ENCODE assay signal across 1 cellular context in genomic region chr3:32705232-32705631, GRCh38.
A peak's percentile ranks its signal among the peaks of the same experiment; 100 is the strongest.
TF ChIP-seq lines count a peak whose summit lies in the region.

No MANE protein-coding gene starts in this region.

TF ChIP-seq in K562, 482 proteins besides CTCF, POLR2A, EP300 and RAD21 (continued from another document):
- TF ChIP-seq, protein P1, sequence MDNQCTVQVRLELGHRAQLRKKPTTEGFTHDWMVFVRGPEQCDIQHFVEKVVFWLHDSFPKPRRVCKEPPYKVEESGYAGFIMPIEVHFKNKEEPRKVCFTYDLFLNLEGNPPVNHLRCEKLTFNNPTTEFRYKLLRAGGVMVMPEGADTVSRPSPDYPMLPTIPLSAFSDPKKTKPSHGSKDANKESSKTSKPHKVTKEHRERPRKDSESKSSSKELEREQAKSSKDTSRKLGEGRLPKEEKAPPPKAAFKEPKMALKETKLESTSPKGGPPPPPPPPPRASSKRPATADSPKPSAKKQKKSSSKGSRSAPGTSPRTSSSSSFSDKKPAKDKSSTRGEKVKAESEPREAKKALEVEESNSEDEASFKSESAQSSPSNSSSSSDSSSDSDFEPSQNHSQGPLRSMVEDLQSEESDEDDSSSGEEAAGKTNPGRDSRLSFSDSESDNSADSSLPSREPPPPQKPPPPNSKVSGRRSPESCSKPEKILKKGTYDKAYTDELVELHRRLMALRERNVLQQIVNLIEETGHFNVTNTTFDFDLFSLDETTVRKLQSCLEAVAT (IDR thresholded peaks at IDR 0.05) = no peak
- TF ChIP-seq, protein P2, sequence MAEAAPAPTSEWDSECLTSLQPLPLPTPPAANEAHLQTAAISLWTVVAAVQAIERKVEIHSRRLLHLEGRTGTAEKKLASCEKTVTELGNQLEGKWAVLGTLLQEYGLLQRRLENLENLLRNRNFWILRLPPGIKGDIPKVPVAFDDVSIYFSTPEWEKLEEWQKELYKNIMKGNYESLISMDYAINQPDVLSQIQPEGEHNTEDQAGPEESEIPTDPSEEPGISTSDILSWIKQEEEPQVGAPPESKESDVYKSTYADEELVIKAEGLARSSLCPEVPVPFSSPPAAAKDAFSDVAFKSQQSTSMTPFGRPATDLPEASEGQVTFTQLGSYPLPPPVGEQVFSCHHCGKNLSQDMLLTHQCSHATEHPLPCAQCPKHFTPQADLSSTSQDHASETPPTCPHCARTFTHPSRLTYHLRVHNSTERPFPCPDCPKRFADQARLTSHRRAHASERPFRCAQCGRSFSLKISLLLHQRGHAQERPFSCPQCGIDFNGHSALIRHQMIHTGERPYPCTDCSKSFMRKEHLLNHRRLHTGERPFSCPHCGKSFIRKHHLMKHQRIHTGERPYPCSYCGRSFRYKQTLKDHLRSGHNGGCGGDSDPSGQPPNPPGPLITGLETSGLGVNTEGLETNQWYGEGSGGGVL (CRISPR knock-in tag; IDR thresholded peaks at IDR 0.05) = no peak
- no peak for TF ChIP-seq PBX2 (CRISPR knock-in tag; IDR thresholded peaks at IDR 0.05; ENCODE audit: low read depth)
- TF ChIP-seq PBX2 (tag; conservative IDR thresholded peaks at IDR 0.05; ENCODE audit: low read depth) = peak; percentile 32; the same call in 1 of the 2 replicates
- no peak for TF ChIP-seq CREM (IDR thresholded peaks at IDR 0.05; ENCODE audit: low read depth)
- no peak for TF ChIP-seq ZNF224 (CRISPR knock-in tag; IDR thresholded peaks at IDR 0.05)
- TF ChIP-seq, protein P3, sequence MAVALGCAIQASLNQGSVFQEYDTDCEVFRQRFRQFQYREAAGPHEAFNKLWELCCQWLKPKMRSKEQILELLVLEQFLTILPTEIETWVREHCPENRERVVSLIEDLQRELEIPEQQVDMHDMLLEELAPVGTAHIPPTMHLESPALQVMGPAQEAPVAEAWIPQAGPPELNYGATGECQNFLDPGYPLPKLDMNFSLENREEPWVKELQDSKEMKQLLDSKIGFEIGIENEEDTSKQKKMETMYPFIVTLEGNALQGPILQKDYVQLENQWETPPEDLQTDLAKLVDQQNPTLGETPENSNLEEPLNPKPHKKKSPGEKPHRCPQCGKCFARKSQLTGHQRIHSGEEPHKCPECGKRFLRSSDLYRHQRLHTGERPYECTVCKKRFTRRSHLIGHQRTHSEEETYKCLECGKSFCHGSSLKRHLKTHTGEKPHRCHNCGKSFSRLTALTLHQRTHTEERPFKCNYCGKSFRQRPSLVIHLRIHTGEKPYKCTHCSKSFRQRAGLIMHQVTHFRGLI (CRISPR knock-in tag; IDR thresholded peaks at IDR 0.05) = no peak
- no peak for TF ChIP-seq ZNF699 (CRISPR knock-in tag; IDR thresholded peaks at IDR 0.05; ENCODE audit: insufficient replicate concordance)
- TF ChIP-seq SMAD3 (CRISPR knock-in tag; conservative IDR thresholded peaks at IDR 0.05) = no peak
- no peak for TF ChIP-seq TAF9B (IDR thresholded peaks at IDR 0.05; ENCODE audit: partially characterized antibody)
- TF ChIP-seq, protein P4, sequence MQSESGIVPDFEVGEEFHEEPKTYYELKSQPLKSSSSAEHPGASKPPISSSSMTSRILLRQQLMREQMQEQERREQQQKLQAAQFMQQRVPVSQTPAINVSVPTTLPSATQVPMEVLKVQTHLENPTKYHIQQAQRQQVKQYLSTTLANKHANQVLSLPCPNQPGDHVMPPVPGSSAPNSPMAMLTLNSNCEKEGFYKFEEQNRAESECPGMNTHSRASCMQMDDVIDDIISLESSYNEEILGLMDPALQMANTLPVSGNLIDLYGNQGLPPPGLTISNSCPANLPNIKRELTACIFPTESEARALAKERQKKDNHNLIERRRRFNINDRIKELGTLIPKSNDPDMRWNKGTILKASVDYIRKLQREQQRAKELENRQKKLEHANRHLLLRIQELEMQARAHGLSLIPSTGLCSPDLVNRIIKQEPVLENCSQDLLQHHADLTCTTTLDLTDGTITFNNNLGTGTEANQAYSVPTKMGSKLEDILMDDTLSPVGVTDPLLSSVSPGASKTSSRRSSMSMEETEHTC (IDR thresholded peaks at IDR 0.05) = no peak
- TF ChIP-seq HDGF (IDR thresholded peaks at IDR 0.05) = no peak
- no peak for TF ChIP-seq RBBP5 (IDR thresholded peaks at IDR 0.05; ENCODE audit: borderline replicate concordance, insufficient read depth, low read length, poor library complexity, severe bottlenecking)
- no peak for TF ChIP-seq BRCA1 (IDR thresholded peaks at IDR 0.05)
- no peak for TF ChIP-seq BRCA1 (CRISPR knock-in tag; IDR thresholded peaks at IDR 0.05)
- no peak for TF ChIP-seq FOXM1 (IDR thresholded peaks at IDR 0.05; ENCODE audit: low read depth)
- no peak for TF ChIP-seq FOXM1 (CRISPR knock-in tag; IDR thresholded peaks at IDR 0.05; ENCODE audit: low read depth)
- peak; percentile 55; the same call in 1 of the 2 replicates for TF ChIP-seq GATAD2A (IDR thresholded peaks at IDR 0.05)
- no peak for TF ChIP-seq ZBTB7A (IDR thresholded peaks at IDR 0.05; ENCODE audit: borderline replicate concordance, control insufficient read depth, low read depth, low read length)
- no peak for TF ChIP-seq NBN (IDR thresholded peaks at IDR 0.05; ENCODE audit: low read depth)
- no peak for TF ChIP-seq SLC30A9 (CRISPR knock-in tag; IDR thresholded peaks at IDR 0.05)
- TF ChIP-seq YY1 (IDR thresholded peaks at IDR 0.05; ENCODE audit: borderline replicate concordance in 1 of 3, control insufficient read depth in 1 of 3, extremely low read depth in 1 of 3, insufficient read depth in 3 of 3, insufficient read length in 1 of 3, insufficient replicate concordance in 2 of 3, low read depth in 1 of 3, low read length in 2 of 3) = no peak
- TF ChIP-seq ZNF143 (CRISPR knock-in tag; IDR thresholded peaks at IDR 0.05) = no peak
- no peak for TF ChIP-seq TEAD2 (tag; IDR thresholded peaks at IDR 0.05)
- TF ChIP-seq ZNF668 (CRISPR knock-in tag; IDR thresholded peaks at IDR 0.05) = no peak
- TF ChIP-seq MEIS2 (IDR thresholded peaks at IDR 0.05; ENCODE audit: partially characterized antibody) = peak; percentile 14
- TF ChIP-seq, protein P5, sequence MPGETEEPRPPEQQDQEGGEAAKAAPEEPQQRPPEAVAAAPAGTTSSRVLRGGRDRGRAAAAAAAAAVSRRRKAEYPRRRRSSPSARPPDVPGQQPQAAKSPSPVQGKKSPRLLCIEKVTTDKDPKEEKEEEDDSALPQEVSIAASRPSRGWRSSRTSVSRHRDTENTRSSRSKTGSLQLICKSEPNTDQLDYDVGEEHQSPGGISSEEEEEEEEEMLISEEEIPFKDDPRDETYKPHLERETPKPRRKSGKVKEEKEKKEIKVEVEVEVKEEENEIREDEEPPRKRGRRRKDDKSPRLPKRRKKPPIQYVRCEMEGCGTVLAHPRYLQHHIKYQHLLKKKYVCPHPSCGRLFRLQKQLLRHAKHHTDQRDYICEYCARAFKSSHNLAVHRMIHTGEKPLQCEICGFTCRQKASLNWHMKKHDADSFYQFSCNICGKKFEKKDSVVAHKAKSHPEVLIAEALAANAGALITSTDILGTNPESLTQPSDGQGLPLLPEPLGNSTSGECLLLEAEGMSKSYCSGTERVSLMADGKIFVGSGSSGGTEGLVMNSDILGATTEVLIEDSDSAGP (CRISPR knock-in tag; IDR thresholded peaks at IDR 0.05) = no peak
- TF ChIP-seq CREBBP (IDR thresholded peaks at IDR 0.05; ENCODE audit: low read depth, low read length) = no peak
- TF ChIP-seq MED1 (CRISPR knock-in tag; IDR thresholded peaks at IDR 0.05; ENCODE audit: borderline replicate concordance) = no peak
- no peak for TF ChIP-seq ZNF696 (CRISPR knock-in tag; conservative IDR thresholded peaks at IDR 0.05)
- TF ChIP-seq, protein P6, sequence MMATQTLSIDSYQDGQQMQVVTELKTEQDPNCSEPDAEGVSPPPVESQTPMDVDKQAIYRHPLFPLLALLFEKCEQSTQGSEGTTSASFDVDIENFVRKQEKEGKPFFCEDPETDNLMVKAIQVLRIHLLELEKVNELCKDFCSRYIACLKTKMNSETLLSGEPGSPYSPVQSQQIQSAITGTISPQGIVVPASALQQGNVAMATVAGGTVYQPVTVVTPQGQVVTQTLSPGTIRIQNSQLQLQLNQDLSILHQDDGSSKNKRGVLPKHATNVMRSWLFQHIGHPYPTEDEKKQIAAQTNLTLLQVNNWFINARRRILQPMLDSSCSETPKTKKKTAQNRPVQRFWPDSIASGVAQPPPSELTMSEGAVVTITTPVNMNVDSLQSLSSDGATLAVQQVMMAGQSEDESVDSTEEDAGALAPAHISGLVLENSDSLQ (IDR thresholded peaks at IDR 0.05) = peak; percentile 24; the same call in 1 of the 2 replicates
- TF ChIP-seq, protein P7, sequence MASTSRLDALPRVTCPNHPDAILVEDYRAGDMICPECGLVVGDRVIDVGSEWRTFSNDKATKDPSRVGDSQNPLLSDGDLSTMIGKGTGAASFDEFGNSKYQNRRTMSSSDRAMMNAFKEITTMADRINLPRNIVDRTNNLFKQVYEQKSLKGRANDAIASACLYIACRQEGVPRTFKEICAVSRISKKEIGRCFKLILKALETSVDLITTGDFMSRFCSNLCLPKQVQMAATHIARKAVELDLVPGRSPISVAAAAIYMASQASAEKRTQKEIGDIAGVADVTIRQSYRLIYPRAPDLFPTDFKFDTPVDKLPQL (IDR thresholded peaks at IDR 0.05; ENCODE audit: extremely low read depth, insufficient read length) = no peak
- TF ChIP-seq ARID1B (IDR thresholded peaks at IDR 0.05) = 0 out of 2 replicates have a peak, but pooled peaks have one; percentile 15
- TF ChIP-seq ILF3 (IDR thresholded peaks at IDR 0.05; ENCODE audit: borderline replicate concordance) = no peak
- 0 out of 2 replicates have a peak, but pooled peaks have one; percentile 13 for TF ChIP-seq ZNF589 (CRISPR knock-in tag; IDR thresholded peaks at IDR 0.05; ENCODE audit: low read depth)
- TF ChIP-seq PTBP1 (IDR thresholded peaks at IDR 0.05; ENCODE audit: low read depth, low read length) = no peak
- TF ChIP-seq ZNF121 (CRISPR knock-in tag; conservative IDR thresholded peaks at IDR 0.05) = no peak
- TF ChIP-seq ZEB2 (IDR thresholded peaks at IDR 0.05) = no peak
- no peak for TF ChIP-seq ZNF445 (CRISPR knock-in tag; IDR thresholded peaks at IDR 0.05; ENCODE audit: low read depth)
- no peak for TF ChIP-seq HMG20A (CRISPR knock-in tag; conservative IDR thresholded peaks at IDR 0.05)
- 0 out of 2 replicates have a peak, but pooled peaks have one; percentile 9 for TF ChIP-seq CXXC5 (CRISPR knock-in tag; IDR thresholded peaks at IDR 0.05)
- TF ChIP-seq RFX7 (CRISPR knock-in tag; IDR thresholded peaks at IDR 0.05) = no peak
